In genomic region chr1:231091853-231092301, GRCh38 we compare ENCODE assay signal across 9 cellular contexts. TPM values are rescaled to one million over a fixed set of nuclear protein-coding genes. Genes with fewer than 3 reads are reported as not detected.
DNase-seq lines count a peak whose midpoint lies in the region; ATAC-seq and TF ChIP-seq lines count a peak whose summit lies in the region.
"Had no signal": no experiment of that assay in that cellular context is flagged by ENCODE, and none has a peak within 500 bp of the region (broad histone marks: within the 10 kb centered on the region; RNA-seq: fewer than 3 reads in every experiment).

No MANE protein-coding gene starts in this region.

- DNase-seq in ELR (ENCODE audit: low read depth) (peak; percentile 30), LNCaP clone FGC (ENCODE audit: low read depth) (no peak), fibroblast of the aortic adventitia (ENCODE audit: low read depth) (peak; percentile 14), KG1 (lab: John Stamatoyannopoulos, UW) (no peak)
- DNase-seq in activated CD4-positive, alpha-beta T cell treated with anti-CD3 and anti-CD28 coated beads, Interleukin-2, amount 10 ng/mL, durations not matched to agents 24 days and 14 days: peak; percentile 78
- peak; percentile 29 for DNase-seq in stimulated activated CD4-positive, alpha-beta T cell treated with anti-CD3 and anti-CD28 coated beads, Interleukin-4, amount 100 ng/mL, for 24 hours

- intact Hi-C loops in activated CD4-positive, alpha-beta T cell treated with anti-CD3 and anti-CD28 coated beads, Interleukin-2, amount 10 ng/mL, durations not matched to agents 24 days and 14 days (cut with micrococcal nuclease): loop anchor here (1.0 kb wide), 1 partner anchor 175 kb away; no protein-coding TSS in a partner anchor

- no peaks in the 10 kb centered on the region for H3K9me3 Mint-ChIP-seq in activated CD4-positive, alpha-beta T cell treated with anti-CD3 and anti-CD28 coated beads, Interleukin-2, amount 10 ng/mL, durations not matched to agents 24 days and 14 days
- H3K9me3 Mint-ChIP-seq: T-helper 1 cell treated with Interleukin-12 subunit alpha and Interleukin-12 subunit beta and Interleukin-4 antibody, amounts not matched to agents 30 μg/mL and 1 μg/mL, for 36 hours had no signal

- ATAC-seq in HG03159 (IDR thresholded peaks at IDR 0.05; ENCODE audit: unreplicated experiment): no peak
- ATAC-seq in HG02759 (IDR thresholded peaks at IDR 0.05; ENCODE audit: unreplicated experiment): no peak

- H3K27ac Mint-ChIP-seq in activated CD4-positive, alpha-beta T cell treated with anti-CD3 and anti-CD28 coated beads, Interleukin-2, amount 10 ng/mL, durations not matched to agents 24 days and 14 days: no peak overlapping the region
- H3K27ac Mint-ChIP-seq: T-helper 1 cell treated with Interleukin-12 subunit alpha and Interleukin-12 subunit beta and Interleukin-4 antibody, amounts not matched to agents 30 μg/mL and 1 μg/mL, for 36 hours had no signal

- no peak overlapping the region for H3K4me3 ChIP-seq in LNCaP clone FGC (ENCODE audit: low read depth, low read length)
- no peak overlapping the region for H3K4me3 ChIP-seq in fibroblast of the aortic adventitia (ENCODE audit: low read depth, low read length)

- peak; percentile 60 for TF ChIP-seq CTCF in LNCaP clone FGC (IDR thresholded peaks at IDR 0.05; ENCODE audit: control insufficient read depth, extremely low read depth, insufficient read depth)
- peak; percentile 57 for TF ChIP-seq CTCF in fibroblast of the aortic adventitia (IDR thresholded peaks at IDR 0.05; ENCODE audit: insufficient read depth, low read length)

- no peaks in the 10 kb centered on the region for H3K4me1 Mint-ChIP-seq in activated CD4-positive, alpha-beta T cell treated with anti-CD3 and anti-CD28 coated beads, Interleukin-2, amount 10 ng/mL, durations not matched to agents 24 days and 14 days

- no peak overlapping the region for H3K4me3 Mint-ChIP-seq in activated CD4-positive, alpha-beta T cell treated with anti-CD3 and anti-CD28 coated beads, Interleukin-2, amount 10 ng/mL, durations not matched to agents 24 days and 14 days
- H3K4me3 Mint-ChIP-seq: T-helper 1 cell treated with Interleukin-12 subunit alpha and Interleukin-12 subunit beta and Interleukin-4 antibody, amounts not matched to agents 30 μg/mL and 1 μg/mL, for 36 hours had no signal

- H3K36me3 Mint-ChIP-seq in activated CD4-positive, alpha-beta T cell treated with anti-CD3 and anti-CD28 coated beads, Interleukin-2, amount 10 ng/mL, durations not matched to agents 24 days and 14 days (ENCODE audit: low read depth): no peaks in the 10 kb centered on the region

- H3K27me3 Mint-ChIP-seq in activated CD4-positive, alpha-beta T cell treated with anti-CD3 and anti-CD28 coated beads, Interleukin-2, amount 10 ng/mL, durations not matched to agents 24 days and 14 days: peaks cover 24% of the 10 kb centered on the region

RNA-seq across cellular contexts. Expression of gene FAM89A, which starts 51.8 kb away (rescaled TPM):
- total RNA-seq in activated CD4-positive, alpha-beta T cell treated with anti-CD3 and anti-CD28 coated beads, Interleukin-2, amount 10 ng/mL, durations not matched to agents 24 days and 14 days: 20.2 and 20.3 TPM in 2 replicates
- total RNA-seq in fibroblast of the aortic adventitia (ENCODE audit: low replicate concordance): 2.0 and 13.4 TPM in 2 replicates

Comparison
In these comparisons a context has a peak if more than half of its experiments do, and no peak if none do; other contexts are left out.
1. DNase-seq: peak in ELR (single experiment), activated CD4-positive, alpha-beta T cell treated with anti-CD3 and anti-CD28 coated beads, Interleukin-2, amount 10 ng/mL, durations not matched to agents 24 days and 14 days (single experiment), fibroblast of the aortic adventitia (single experiment) and stimulated activated CD4-positive, alpha-beta T cell treated with anti-CD3 and anti-CD28 coated beads, Interleukin-4, amount 100 ng/mL, for 24 hours (single experiment); none in LNCaP clone FGC (single experiment) and KG1 (single experiment).